Comparison of ENCODE assay signal across 8 cellular contexts in the genomic region with DNA sequence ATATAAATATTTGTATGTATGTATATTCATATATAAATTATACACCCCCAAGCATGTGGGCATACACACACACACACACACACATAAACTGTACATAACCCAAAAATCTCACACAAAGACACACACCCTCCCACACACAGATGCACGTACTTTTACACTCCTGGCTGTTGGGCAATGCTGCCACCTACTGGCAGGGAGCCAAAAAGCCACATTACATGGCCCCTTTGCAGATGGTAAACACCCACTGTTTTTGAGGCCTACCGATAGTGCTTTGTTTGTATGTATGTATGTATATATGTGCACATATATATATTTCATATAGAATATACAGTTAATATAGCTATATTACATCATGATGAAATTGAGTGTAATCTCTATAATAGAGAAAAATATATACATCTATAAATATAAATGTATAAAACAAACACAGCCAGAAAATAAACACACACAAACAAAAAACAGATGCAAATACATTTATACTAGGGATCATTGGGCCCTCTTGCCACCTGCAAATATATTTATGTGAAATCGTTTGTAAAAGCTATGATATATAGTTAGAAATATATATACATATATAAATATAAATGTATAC.
DNase-seq lines count a peak whose midpoint lies in the region; ATAC-seq and TF ChIP-seq lines count a peak whose summit lies in the region.

No MANE protein-coding gene starts in this region.

- H3K9me3 ChIP-seq in DND-41 (ENCODE audit: insufficient read depth, low read length, severe bottlenecking) (no peaks in the 10 kb centered on the region), Peyer's patch (no peaks in the 10 kb centered on the region), testis (no peaks in the 10 kb centered on the region)

- H3K79me2 ChIP-seq in DND-41 (ENCODE audit: insufficient read depth, low read length): no peaks in the 10 kb centered on the region

- intact Hi-C loops in testis (cut with DNase I; ENCODE audit: low total_unique reads): no loop called here

- H3K9ac ChIP-seq in DND-41 (ENCODE audit: low read depth, low read length): no peak overlapping the region

- ATAC-seq in DND-41 (ENCODE audit: insufficient read depth, low read depth): peak; percentile 99
- peak; percentile 91 for ATAC-seq in GM21576 (IDR thresholded peaks at IDR 0.05; ENCODE audit: unreplicated experiment)

- peak; percentile 81 for DNase-seq in DND-41
- DNase-seq in Jurkat, Clone E6-1 (ENCODE audit: low read depth, low spot score): peak; percentile 67
- peak; percentile 72 to 92 (median 78) for DNase-seq in Peyer's patch
- DNase-seq in activated T-helper 1 cell treated with Interleukin-2 at 50 U/mL for 16 hours (ENCODE audit: low read depth): peak; percentile 70
- DNase-seq in fibroblast of villous mesenchyme (ENCODE audit: low read depth): peak; percentile 73
- DNase-seq in occipital lobe (lab: John Stamatoyannopoulos, UW): peak; percentile 62
- DNase-seq in testis: peak; percentile 80

- 21 to 22% methylated on average over 3 of the region's 3 CpGs for WGBS in testis, 2 donors

- no peak for TF ChIP-seq POLR2A in Peyer's patch (IDR thresholded peaks at IDR 0.05)
- TF ChIP-seq POLR2A in testis (IDR thresholded peaks at IDR 0.05): no peak

- H4K20me1 ChIP-seq in DND-41 (ENCODE audit: insufficient read depth, low read length): no peaks in the 10 kb centered on the region

- H3K4me3 ChIP-seq in DND-41 (ENCODE audit: low read depth in 1 of 2, low read length in 2 of 2): no peak overlapping the region
- H3K4me3 ChIP-seq in Jurkat, Clone E6-1 (ENCODE audit: low read length): no peak overlapping the region
- H3K4me3 ChIP-seq in Peyer's patch: no peak overlapping the region
- H3K4me3 ChIP-seq in fibroblast of villous mesenchyme (ENCODE audit: low read depth, low read length): no peak overlapping the region
- no peak overlapping the region for H3K4me3 ChIP-seq in testis

- H3K27me3 ChIP-seq in DND-41 (ENCODE audit: insufficient read depth, low read length, poor library complexity) (peaks cover 3% of the 10 kb centered on the region), Peyer's patch (no peaks in the 10 kb centered on the region), testis (no peaks in the 10 kb centered on the region)

- no peak overlapping the region for H2AFZ ChIP-seq in DND-41 (ENCODE audit: low read depth, low read length)

- H3K4me1 ChIP-seq in DND-41 (ENCODE audit: insufficient read depth, low read length): no peaks in the 10 kb centered on the region
- H3K4me1 ChIP-seq in Peyer's patch: no peaks in the 10 kb centered on the region
- H3K4me1 ChIP-seq in testis: no peaks in the 10 kb centered on the region

- TF ChIP-seq CTCF in DND-41 (IDR thresholded peaks at IDR 0.05; ENCODE audit: borderline replicate concordance, extremely low read depth, low read length, poor library complexity, severe bottlenecking): peak; percentile 97
- TF ChIP-seq CTCF in Peyer's patch (IDR thresholded peaks at IDR 0.05): peak; percentile 60 to 89 (median 73)
- peak; percentile 89 for TF ChIP-seq CTCF in fibroblast of villous mesenchyme (IDR thresholded peaks at IDR 0.05; ENCODE audit: insufficient read depth, low read depth, low read length)
- TF ChIP-seq CTCF in testis (IDR thresholded peaks at IDR 0.05): peak in 2 of 3 experiments; percentile 54 to 56

- no peak overlapping the region for H3K4me2 ChIP-seq in DND-41 (ENCODE audit: insufficient read depth, low read length)

- H3K36me3 ChIP-seq in DND-41 (ENCODE audit: insufficient read depth, low read length) (no peaks in the 10 kb centered on the region), Peyer's patch (no peaks in the 10 kb centered on the region), testis (ENCODE audit: low read depth, missing control alignments) (no peaks in the 10 kb centered on the region)

- no peak overlapping the region for H3K27ac ChIP-seq in DND-41 (ENCODE audit: low read length)
- no peak overlapping the region for H3K27ac ChIP-seq in Peyer's patch
- no peak overlapping the region for H3K27ac ChIP-seq in testis
